1 cellular context compared by ENCODE assay signal in genomic region chr7:2805213-2806003, GRCh38.
TF ChIP-seq lines count a peak whose summit lies in the region.

No MANE protein-coding gene starts in this region.

TF ChIP-seq in K562, 482 proteins besides CTCF, POLR2A, EP300 and RAD21 (continued from another document and continues in another):
- no peak for TF ChIP-seq CUX1 (CRISPR knock-in tag; IDR thresholded peaks at IDR 0.05)
- TF ChIP-seq ZNF639 (CRISPR knock-in tag; conservative IDR thresholded peaks at IDR 0.05 in 1 of 2, IDR thresholded peaks at IDR 0.05 in 1 of 2): peak in 1 of 2 experiments; percentile 33; a peak in 1 of 4 replicates
- TF ChIP-seq YY1 (IDR thresholded peaks at IDR 0.05; ENCODE audit: borderline replicate concordance in 1 of 3, control insufficient read depth in 1 of 3, extremely low read depth in 1 of 3, insufficient read depth in 3 of 3, insufficient read length in 1 of 3, insufficient replicate concordance in 2 of 3, low read depth in 1 of 3, low read length in 2 of 3): peak in 1 of 3 experiments; percentile 47
- TF ChIP-seq BDP1 (IDR thresholded peaks at IDR 0.05; ENCODE audit: insufficient read depth, insufficient read length): no peak
- TF ChIP-seq EWSR1 (IDR thresholded peaks at IDR 0.05; ENCODE audit: borderline replicate concordance, low read depth, partially characterized antibody): no peak
- no peak for TF ChIP-seq ZNF584 (CRISPR knock-in tag; IDR thresholded peaks at IDR 0.05; ENCODE audit: low read depth)
- no peak for TF ChIP-seq SP2 (IDR thresholded peaks at IDR 0.05; ENCODE audit: extremely low read depth, low read depth, low read length, poor library complexity, severe bottlenecking)
- no peak for TF ChIP-seq ZNF253 (CRISPR knock-in tag; conservative IDR thresholded peaks at IDR 0.05)
- TF ChIP-seq FOXP4 (CRISPR knock-in tag; IDR thresholded peaks at IDR 0.05; ENCODE audit: borderline replicate concordance): no peak
- no peak for TF ChIP-seq ZNF551 (CRISPR knock-in tag; IDR thresholded peaks at IDR 0.05)
- TF ChIP-seq MITF (IDR thresholded peaks at IDR 0.05): no peak
- TF ChIP-seq SNIP1 (IDR thresholded peaks at IDR 0.05; ENCODE audit: low read depth): no peak
- TF ChIP-seq VEZF1 (CRISPR knock-in tag; IDR thresholded peaks at IDR 0.05): 0 out of 2 replicates have a peak, but pooled peaks have one; percentile 14
- no peak for TF ChIP-seq HMBOX1 (IDR thresholded peaks at IDR 0.05)
- TF ChIP-seq TAF15 (IDR thresholded peaks at IDR 0.05; ENCODE audit: low read depth, low read length): no peak
- no peak for TF ChIP-seq ZNF77 (CRISPR knock-in tag; IDR thresholded peaks at IDR 0.05)
- no peak for TF ChIP-seq U2AF1 (optimal IDR thresholded peaks at IDR 0.05; ENCODE audit: low read depth, low read length)
- TF ChIP-seq CBFA2T3 (IDR thresholded peaks at IDR 0.05): peak; percentile 75
- TF ChIP-seq SPI1 (IDR thresholded peaks at IDR 0.05; ENCODE audit: borderline replicate concordance, low read depth, low read length): no peak
- peak; percentile 62 for TF ChIP-seq MEIS2 (IDR thresholded peaks at IDR 0.05; ENCODE audit: partially characterized antibody)
- no peak for TF ChIP-seq ZNF146 (CRISPR knock-in tag; IDR thresholded peaks at IDR 0.05; ENCODE audit: unreplicated experiment)
- no peak for TF ChIP-seq SAP30 (IDR thresholded peaks at IDR 0.05; ENCODE audit: borderline replicate concordance, insufficient read depth, low read depth, low read length, poor library complexity, severe bottlenecking)
- TF ChIP-seq TSC22D4 (tag; IDR thresholded peaks at IDR 0.05): no peak
- TF ChIP-seq STAT6 (CRISPR knock-in tag; IDR thresholded peaks at IDR 0.05): no peak
- TF ChIP-seq FIP1L1 (IDR thresholded peaks at IDR 0.05; ENCODE audit: low read depth, low read length, poor library complexity, severe bottlenecking): no peak
- TF ChIP-seq ARID1B (IDR thresholded peaks at IDR 0.05): peak; percentile 68
- no peak for TF ChIP-seq PATZ1 (CRISPR knock-in tag; IDR thresholded peaks at IDR 0.05; ENCODE audit: borderline replicate concordance)
- peak; percentile 48; the same call in 1 of the 2 replicates for TF ChIP-seq TAL1 (IDR thresholded peaks at IDR 0.05)
- peak in 1 of 2 experiments; percentile 93; a peak in 2 of 4 replicates for TF ChIP-seq RCOR1 (IDR thresholded peaks at IDR 0.05; ENCODE audit: borderline replicate concordance in 1 of 2, low read depth in 2 of 2, low read length in 2 of 2)
- no peak for TF ChIP-seq ZBTB7A (IDR thresholded peaks at IDR 0.05; ENCODE audit: borderline replicate concordance, control insufficient read depth, low read depth, low read length)
- TF ChIP-seq DEAF1 (CRISPR knock-in tag; IDR thresholded peaks at IDR 0.05): no peak
- no peak for TF ChIP-seq MAFK (IDR thresholded peaks at IDR 0.05; ENCODE audit: low read length)
- TF ChIP-seq PTTG1 (tag; IDR thresholded peaks at IDR 0.05; ENCODE audit: low read depth): no peak
- no peak for TF ChIP-seq POU5F1 (IDR thresholded peaks at IDR 0.05; ENCODE audit: borderline replicate concordance, low read depth, low read length, partially characterized antibody)
- no peak for TF ChIP-seq MEF2D (tag; conservative IDR thresholded peaks at IDR 0.05; ENCODE audit: low read depth)
- TF ChIP-seq TAF1 (IDR thresholded peaks at IDR 0.05; ENCODE audit: control insufficient read depth, extremely low read depth, insufficient read depth, low read length, severe bottlenecking): no peak
- no peak for TF ChIP-seq SMARCC2 (IDR thresholded peaks at IDR 0.05; ENCODE audit: low read depth)
